7 cellular contexts compared by ENCODE assay signal in genomic region chr2:104452558-104452957, GRCh38.
"Had no signal": no experiment of that assay in that cellular context is flagged by ENCODE, and none has a peak within 500 bp of the region (broad histone marks: within the 10 kb centered on the region; RNA-seq: fewer than 3 reads in every experiment).

No MANE protein-coding gene starts in this region.

- H3K27ac ChIP-seq: HL-60 had no signal

- H3K27me3 Mint-ChIP-seq: IgD-negative memory B cell had no signal

- DNase-seq: IMR-90, KBM-7, KG1 had no signal

- ATAC-seq: K562 had no signal

- H3K4me3 Mint-ChIP-seq: IgD-negative memory B cell had no signal

- H3K4me3 ChIP-seq: K562 had no signal

- FAIRE-seq: HTR-8/SVneo, K562 had no signal

- H3K27ac Mint-ChIP-seq: IgD-negative memory B cell had no signal
